ENCODE assay signal across 9 cellular contexts in the genomic region with DNA sequence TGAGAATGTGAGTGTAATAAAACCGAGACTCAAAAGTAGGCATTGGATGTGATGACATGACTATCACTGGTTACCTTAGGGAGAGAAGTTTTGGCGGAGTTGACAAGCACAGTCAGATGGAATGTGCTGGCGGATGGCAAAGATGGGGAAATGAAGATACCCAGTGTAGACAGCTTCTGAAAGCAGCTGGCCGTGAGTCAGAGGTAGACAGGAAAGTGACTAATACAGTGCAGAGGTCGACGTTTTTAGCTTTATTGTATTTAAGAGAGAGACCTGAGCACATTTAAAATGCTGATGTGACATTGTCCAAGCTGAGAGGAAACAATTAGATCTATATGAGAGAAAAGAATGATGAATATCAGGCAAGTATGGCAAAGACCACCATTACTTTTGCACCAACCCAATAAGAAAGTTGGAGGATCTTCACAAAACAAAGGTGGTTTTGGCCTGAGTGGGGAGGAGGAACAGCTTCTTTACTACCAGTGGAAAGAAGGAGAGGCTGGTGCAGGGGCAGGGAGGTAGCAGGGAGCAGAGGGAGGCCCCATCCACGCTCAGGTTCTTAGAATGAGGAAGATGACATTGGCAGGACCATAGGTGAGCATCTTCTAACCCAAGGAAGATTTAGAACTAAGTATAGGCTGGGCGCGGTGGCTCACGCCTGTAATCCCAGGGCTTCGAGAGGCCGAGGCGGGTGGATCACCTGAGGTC. TPM values are rescaled to one million over a fixed set of nuclear protein-coding genes. Genes with fewer than 3 reads are reported as not detected.
DNase-seq lines count a peak whose midpoint lies in the region; ATAC-seq and TF ChIP-seq lines count a peak whose summit lies in the region.
"Had no signal": no experiment of that assay in that cellular context is flagged by ENCODE, and none has a peak within 500 bp of the region (broad histone marks: within the 10 kb centered on the region; RNA-seq: fewer than 3 reads in every experiment).

No MANE protein-coding gene starts in this region.

- no peaks in the 10 kb centered on the region for H3K79me2 ChIP-seq in ACC112 (ENCODE audit: control insufficient read depth, insufficient read depth, low read length, unreplicated experiment)
- H3K79me2 ChIP-seq in GM23248 (ENCODE audit: insufficient read depth) = no peaks in the 10 kb centered on the region
- no peaks in the 10 kb centered on the region for H3K79me2 ChIP-seq in GM23338 (replicated peaks; ENCODE audit: insufficient read depth)

- peaks cover 10% of the 10 kb centered on the region; the same call in 2 of the 3 replicates for H3K4me1 Mint-ChIP-seq in GM23338

- 51 to 53% methylated on average over 13 of the region's 13 CpGs for WGBS in GM23248 (ENCODE audit: low coverage in 1 of 2, low lambda C conversion rate in 2 of 2, missing lambda C conversion rate in 2 of 2), 2 experiments

- H3F3A ChIP-seq in GM23248 (ENCODE audit: insufficient read depth) = peaks cover 20% of the 10 kb centered on the region
- H3F3A ChIP-seq in GM23338 (replicated peaks; ENCODE audit: low read depth) = no peaks in the 10 kb centered on the region

- H3K9me2 ChIP-seq in GM23248 (ENCODE audit: insufficient read depth) (no peaks in the 10 kb centered on the region), GM23338 (ENCODE audit: insufficient read depth) (no peaks in the 10 kb centered on the region; the same call in 1 of the 2 replicates)

- no peak overlapping the region for H3K4me3 ChIP-seq in ACC112 (ENCODE audit: low read depth, low read length)
- H3K4me3 ChIP-seq in GM23248 = no peak overlapping the region
- H3K4me3 ChIP-seq in kidney epithelial cell (ENCODE audit: low read depth, low read length) = no peak overlapping the region
- no peak overlapping the region for H3K4me3 ChIP-seq in GM23338
- H3K4me3 ChIP-seq: heart right ventricle had no signal

- DNase-seq in GM23248 = peak; percentile 98
- DNase-seq in SW 1271 (lab: John Stamatoyannopoulos, UW) = peak; percentile 45 to 90
- peak; percentile 85 for DNase-seq in kidney epithelial cell (ENCODE audit: low read depth)
- DNase-seq in GM23338 (ENCODE audit: low spot score) = no peak
- DNase-seq in NCI-H1092 treated with DMSO at 0.1 percent for 48 hours (lab: John Stamatoyannopoulos, UW) = no peak
- no peak for DNase-seq in HuH-7 (ENCODE audit: low spot score)
- DNase-seq: heart right ventricle had no signal

- TF ChIP-seq CTCF in kidney epithelial cell (IDR thresholded peaks at IDR 0.05; ENCODE audit: insufficient read depth, low read length, poor library complexity, severe bottlenecking) (no peak), GM23338 (conservative IDR thresholded peaks at IDR 0.05; ENCODE audit: low read depth in 2 of 2) (no peak)

- ATAC-seq in GM23338 (no peak), GM19328 (IDR thresholded peaks at IDR 0.05; ENCODE audit: unreplicated experiment) (no peak)

- H4K20me1 ChIP-seq in GM23248 (ENCODE audit: insufficient read depth) = no peaks in the 10 kb centered on the region
- H4K20me1 ChIP-seq in GM23338 (replicated peaks; ENCODE audit: insufficient read depth) = 0 out of 2 replicates have a peak, but pooled peaks cover 2% of the 10 kb centered on the region

- no peaks in the 10 kb centered on the region for H3K9me3 Mint-ChIP-seq in GM23338

- H3K27me3 Mint-ChIP-seq in GM23338 (ENCODE audit: insufficient read depth, low read depth, poor library complexity) = peaks cover 2% of the 10 kb centered on the region

- H2AFZ ChIP-seq in ACC112 (ENCODE audit: low read length, unreplicated experiment) (no peak overlapping the region), GM23248 (no peak overlapping the region), GM23338 (no peak overlapping the region)

- H3K9ac ChIP-seq in GM23248 = no peak overlapping the region

- no peaks in the 10 kb centered on the region for H3K9me3 ChIP-seq in GM23248 (ENCODE audit: low read depth)

- H3K36me3 Mint-ChIP-seq in GM23338 (ENCODE audit: low read depth) = no peaks in the 10 kb centered on the region

- in situ Hi-C loops in GM23248 (cut with MboI) = no loop called here

- H3K4me2 ChIP-seq in GM23248 (ENCODE audit: unreplicated experiment) (peak overlapping the region; percentile 58), GM23338 (no peak overlapping the region)

- H3K4me3 Mint-ChIP-seq in GM23338 = no peak overlapping the region

- H3K27me3 ChIP-seq in ACC112 (ENCODE audit: insufficient read depth, low read length) = peaks cover 3% of the 10 kb centered on the region; the same call in 1 of the 2 replicates
- peaks cover 24% of the 10 kb centered on the region for H3K27me3 ChIP-seq in GM23248 (replicated peaks; ENCODE audit: insufficient read depth)
- no peaks in the 10 kb centered on the region for H3K27me3 ChIP-seq in kidney epithelial cell (ENCODE audit: control insufficient read depth, insufficient read depth, low read length)
- H3K27me3 ChIP-seq in GM23338 (ENCODE audit: insufficient read depth) = no peaks in the 10 kb centered on the region
- H3K27me3 ChIP-seq: heart right ventricle had no signal

- peaks cover 11% of the 10 kb centered on the region for H3K4me1 ChIP-seq in ACC112 (ENCODE audit: control insufficient read depth, insufficient read depth, low read length, unreplicated experiment)
- H3K4me1 ChIP-seq in GM23248 (ENCODE audit: insufficient read depth) = peaks cover 13% of the 10 kb centered on the region
- no peaks in the 10 kb centered on the region for H3K4me1 ChIP-seq in GM23338 (ENCODE audit: insufficient read depth)

- H3K36me3 ChIP-seq in ACC112 (ENCODE audit: insufficient read depth, low read length) (no peaks in the 10 kb centered on the region), GM23248 (ENCODE audit: low read depth) (no peaks in the 10 kb centered on the region), kidney epithelial cell (ENCODE audit: control insufficient read depth, insufficient read depth, low read length) (no peaks in the 10 kb centered on the region), GM23338 (ENCODE audit: insufficient read depth) (no peaks in the 10 kb centered on the region)
- H3K36me3 ChIP-seq: heart right ventricle had no signal

- no peak overlapping the region for H3K27ac Mint-ChIP-seq in GM23338

- peak overlapping the region; percentile 22; the same call in 1 of the 2 replicates for H3K27ac ChIP-seq in ACC112 (ENCODE audit: low read depth, low read length)
- peak overlapping the region; percentile 38 for H3K27ac ChIP-seq in GM23248
- H3K27ac ChIP-seq in GM23338 (ENCODE audit: low read depth) = no peak overlapping the region
- H3K27ac ChIP-seq: heart right ventricle had no signal

TF ChIP-seq in GM23338, 12 proteins besides CTCF, POLR2A, EP300 and RAD21:
- TF ChIP-seq NANOG (IDR thresholded peaks at IDR 0.05; ENCODE audit: borderline replicate concordance) = no peak

RNA-seq across cellular contexts. Expression of a gene that starts 36.7 kb away (rescaled TPM):
- not detected in 2 replicates for total RNA-seq in GM23248 (2014; rRNA removed; shearing (Covaris generic))
- polyA plus RNA-seq in GM23248 (2016; fragmentation: Nextera tagmentation; extraction: Ambion mirVana) = not detected in 2 replicates
- total RNA-seq in kidney epithelial cell = 0.21 and 3.4 TPM in 2 replicates
- total RNA-seq in GM23338 (2014; rRNA removed; shearing (Covaris generic)) = 0.31 and 3.0 TPM in 2 replicates
- polyA plus RNA-seq in GM23338 (2016; fragmentation: Nextera tagmentation; extraction: Ambion mirVana) = 0.42 and 0.87 TPM in 2 replicates

Comparison
In these comparisons a context has a peak if more than half of its experiments do, and no peak if none do; other contexts are left out.
1. DNase-seq: peak in GM23248 (single experiment), SW 1271 (2 of 2) and kidney epithelial cell (single experiment); none in GM23338 (single experiment), NCI-H1092 treated with DMSO at 0.1 percent for 48 hours (single experiment) and HuH-7 (single experiment).